15 cellular contexts compared by ENCODE assay signal in genomic region chr1:212515329-212515760, GRCh38.
DNase-seq lines count a peak whose midpoint lies in the region; ATAC-seq, FAIRE-seq and TF ChIP-seq lines count a peak whose summit lies in the region.
"Had no signal": no experiment of that assay in that cellular context is flagged by ENCODE, and none has a peak within 500 bp of the region (broad histone marks: within the 10 kb centered on the region; RNA-seq: fewer than 3 reads in every experiment).

No MANE protein-coding gene starts in this region.

- DNase-seq in stimulated activated naive CD8-positive, alpha-beta T cell treated with anti-CD3 and anti-CD28 coated beads, Interleukin-15, amount 100 ng/mL, for 72 hours, result no peak
- DNase-seq in stimulated activated naive CD8-positive, alpha-beta T cell treated with anti-CD3 and anti-CD28 coated beads, Interleukin-15, Interleukin-2, amounts not matched to agents 100 U/mL and 50 U/mL, for 24 hours, result no peak
- DNase-seq in WERI-Rb-1 (peak; percentile 72), memory B cell (ENCODE audit: low spot score in 2 of 2) (no peak), upper lobe of left lung (no peak), germinal center (ENCODE audit: low spot score) (no peak), GM12892 (ENCODE audit: insufficient read length) (no peak), lower leg skin (ENCODE audit: low spot score in 2 of 2) (no peak)
- DNase-seq: activated CD4-positive, alpha-beta T cell treated with anti-CD3 and anti-CD28 coated beads, Interleukin-2, amount 50 U/mL, for 1 hour; brain microvascular endothelial cell; left ventricle myocardium inferior; NCI-H1092 had no signal

- H3K36me3 ChIP-seq in WERI-Rb-1, result no peaks in the 10 kb centered on the region
- H3K36me3 ChIP-seq in upper lobe of left lung, result no peaks in the 10 kb centered on the region
- H3K36me3 ChIP-seq: brain microvascular endothelial cell, left ventricle myocardium inferior had no signal

- 69 to 72% methylated on average over 10 to 12 of the region's 12 CpGs for WGBS in upper lobe of left lung, 2 donors
- WGBS in lower leg skin, 2 donors, result 51 to 56% methylated on average over 11 to 12 of the region's 12 CpGs

- H3K27me3 Mint-ChIP-seq in stimulated activated naive CD8-positive, alpha-beta T cell treated with anti-CD3 and anti-CD28 coated beads, Interleukin-15, amount 100 ng/mL, for 72 hours, result peaks cover 73% of the 10 kb centered on the region
- H3K27me3 Mint-ChIP-seq in memory B cell, result peaks cover 30% of the 10 kb centered on the region

- no peak overlapping the region for H3K27ac Mint-ChIP-seq in stimulated activated naive CD8-positive, alpha-beta T cell treated with anti-CD3 and anti-CD28 coated beads, Interleukin-15, amount 100 ng/mL, for 72 hours
- no peak overlapping the region for H3K27ac Mint-ChIP-seq in memory B cell
- H3K27ac Mint-ChIP-seq: activated T-helper 2 cell treated with anti-CD3 and anti-CD28 coated beads, Interferon-gamma antibody, Interleukin-2, Interleukin-4, amounts not matched to agents 10 μg/mL and 5 μg/mL and 100 μg/mL, durations not matched to agents 14 hours and 24 hours and 36 hours; T-helper 1 cell treated with Interleukin-12 subunit alpha and Interleukin-12 subunit beta and Interleukin-4 antibody, amounts not matched to agents 30 μg/mL and 1 μg/mL, for 36 hours had no signal

- peak overlapping the region; percentile 59 for H3K27ac ChIP-seq in WERI-Rb-1
- H3K27ac ChIP-seq in upper lobe of left lung, result no peak overlapping the region
- H3K27ac ChIP-seq: brain microvascular endothelial cell, left ventricle myocardium inferior had no signal

- ATAC-seq in stimulated activated naive CD8-positive, alpha-beta T cell treated with anti-CD3 and anti-CD28 coated beads, Interleukin-15, amount 100 ng/mL, for 72 hours, result peak; percentile 35
- no peak for ATAC-seq in stimulated activated naive CD8-positive, alpha-beta T cell treated with anti-CD3 and anti-CD28 coated beads, Interleukin-15, Interleukin-2, amounts not matched to agents 100 U/mL and 50 U/mL, for 24 hours
- ATAC-seq in memory B cell (ENCODE audit: low read depth) (peak; percentile 24), upper lobe of left lung (ENCODE audit: low FRiP score in 2 of 2) (peak in 1 of 2 donors; percentile 3)
- ATAC-seq: Panc1 had no signal

- H3K4me1 Mint-ChIP-seq in stimulated activated naive CD8-positive, alpha-beta T cell treated with anti-CD3 and anti-CD28 coated beads, Interleukin-15, amount 100 ng/mL, for 72 hours, result peaks cover 22% of the 10 kb centered on the region
- peaks cover 5% of the 10 kb centered on the region for H3K4me1 Mint-ChIP-seq in memory B cell

- H3K4me3 Mint-ChIP-seq in stimulated activated naive CD8-positive, alpha-beta T cell treated with anti-CD3 and anti-CD28 coated beads, Interleukin-15, amount 100 ng/mL, for 72 hours, result peak overlapping the region in 1 of 2 donors; percentile 23
- H3K4me3 Mint-ChIP-seq in memory B cell, result no peak overlapping the region
- H3K4me3 Mint-ChIP-seq: T-helper 1 cell treated with Interleukin-12 subunit alpha and Interleukin-12 subunit beta and Interleukin-4 antibody, amounts not matched to agents 30 μg/mL and 1 μg/mL, for 36 hours had no signal

- no peak for FAIRE-seq in GM12892 (lab: Jason Lieb, UNC)

- peak overlapping the region; percentile 17 for H3K4me3 ChIP-seq in WERI-Rb-1 (ENCODE audit: low read depth, low read length)
- peak overlapping the region in 3 of 4 donors; percentile 1 to 39 (median 25) for H3K4me3 ChIP-seq in upper lobe of left lung
- H3K4me3 ChIP-seq in lower leg skin (ENCODE audit: low read depth, poor library complexity, severe bottlenecking), result no peak overlapping the region

- peaks cover 3% of the 10 kb centered on the region for H3K9me3 ChIP-seq in WERI-Rb-1 (ENCODE audit: severe bottlenecking)
- H3K9me3 ChIP-seq in upper lobe of left lung, result no peaks in the 10 kb centered on the region
- H3K9me3 ChIP-seq: left ventricle myocardium inferior had no signal

- peaks cover 14 to 19% (median 16%) of the 10 kb centered on the region in 4 donors for H3K4me1 ChIP-seq in upper lobe of left lung

- no peak for TF ChIP-seq POLR2A in upper lobe of left lung (IDR thresholded peaks at IDR 0.05)
- TF ChIP-seq POLR2A in GM12892 (IDR thresholded peaks at IDR 0.05; ENCODE audit: low read depth, low read length), result no peak
- no peak for TF ChIP-seq POLR2A in lower leg skin (IDR thresholded peaks at IDR 0.05)

- no peaks in the 10 kb centered on the region for H3K27me3 ChIP-seq in WERI-Rb-1 (ENCODE audit: insufficient read depth, low read depth, severe bottlenecking)
- peaks cover 0 to 21% (median 0%) of the 10 kb centered on the region in 4 donors for H3K27me3 ChIP-seq in upper lobe of left lung

- H3K9me3 Mint-ChIP-seq in stimulated activated naive CD8-positive, alpha-beta T cell treated with anti-CD3 and anti-CD28 coated beads, Interleukin-15, amount 100 ng/mL, for 72 hours, result no peaks in the 10 kb centered on the region
- H3K9me3 Mint-ChIP-seq in memory B cell, result no peaks in the 10 kb centered on the region
- H3K9me3 Mint-ChIP-seq: activated T-helper 2 cell treated with anti-CD3 and anti-CD28 coated beads, Interferon-gamma antibody, Interleukin-2, Interleukin-4, amounts not matched to agents 10 μg/mL and 5 μg/mL and 100 μg/mL, durations not matched to agents 14 hours and 24 hours and 36 hours; T-helper 1 cell treated with Interleukin-12 subunit alpha and Interleukin-12 subunit beta and Interleukin-4 antibody, amounts not matched to agents 30 μg/mL and 1 μg/mL, for 36 hours had no signal

- TF ChIP-seq CTCF in WERI-Rb-1 (IDR thresholded peaks at IDR 0.05; ENCODE audit: low read depth, low read length) (no peak), upper lobe of left lung (IDR thresholded peaks at IDR 0.05) (no peak), lower leg skin (IDR thresholded peaks at IDR 0.05) (no peak)

- no peak for TF ChIP-seq EP300 in upper lobe of left lung (IDR thresholded peaks at IDR 0.05)

- intact Hi-C loops in lower leg skin (cut with DNase I; ENCODE audit: low total_unique reads), result no loop called here

- no peaks in the 10 kb centered on the region for H3K36me3 Mint-ChIP-seq in memory B cell
